13 cellular contexts compared by ENCODE assay signal in the genomic region with DNA sequence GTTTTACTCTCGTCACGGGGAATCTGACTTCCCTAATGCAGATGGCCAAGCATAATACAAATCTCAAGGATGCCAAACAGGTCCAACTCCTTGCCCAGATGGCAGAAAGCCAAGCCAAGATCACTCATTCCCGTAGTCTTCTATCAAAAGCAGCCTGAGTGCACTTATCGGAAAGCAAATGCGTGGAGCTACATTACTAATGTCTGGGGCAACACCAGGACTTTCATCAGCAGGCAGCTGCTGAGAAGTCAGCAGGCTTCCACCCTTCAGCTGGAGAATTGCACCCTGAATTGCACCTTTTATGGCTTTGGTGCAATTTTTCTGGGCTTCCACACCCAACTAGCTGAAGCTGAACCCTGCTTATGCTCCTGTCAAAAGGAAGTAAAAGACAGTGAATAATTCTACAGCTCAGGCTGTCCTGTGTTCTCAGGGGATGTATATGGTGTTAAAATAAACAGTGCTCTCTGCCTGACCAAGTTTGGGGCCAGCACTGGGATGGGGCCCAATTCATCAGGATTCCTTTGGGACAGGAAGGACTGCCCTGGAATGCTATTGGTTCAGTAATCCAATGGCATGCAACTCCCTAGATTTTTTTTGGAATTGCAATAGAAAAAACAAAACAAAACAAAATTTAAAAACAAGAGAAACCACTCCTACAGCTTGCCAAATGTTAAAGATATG.
DNase-seq lines count a peak whose midpoint lies in the region; ATAC-seq and TF ChIP-seq lines count a peak whose summit lies in the region.
"Had no signal": no experiment of that assay in that cellular context is flagged by ENCODE, and none has a peak within 500 bp of the region (broad histone marks: within the 10 kb centered on the region; RNA-seq: fewer than 3 reads in every experiment).

No MANE protein-coding gene starts in this region.

- H3K36me3 Mint-ChIP-seq in endodermal cell (ENCODE audit: low read depth) = peaks cover 63% of the 10 kb centered on the region
- H3K36me3 Mint-ChIP-seq in activated CD8-positive, alpha-beta memory T cell treated with anti-CD3 and anti-CD28 coated beads, Interleukin-2, amount 10 ng/mL, durations not matched to agents 7 days and 5 days = no peaks in the 10 kb centered on the region

- no peak overlapping the region for H3K27ac Mint-ChIP-seq in endodermal cell
- no peak overlapping the region for H3K27ac Mint-ChIP-seq in activated CD8-positive, alpha-beta memory T cell treated with anti-CD3 and anti-CD28 coated beads, Interleukin-2, amount 10 ng/mL, durations not matched to agents 7 days and 5 days
- H3K27ac Mint-ChIP-seq: activated naive CD4-positive, alpha-beta T cell treated with anti-CD3 and anti-CD28 coated beads for 36 hours had no signal

- WGBS in endodermal cell (ENCODE audit: insufficient coverage in 1 of 2, insufficient read length in 1 of 2), 2 experiments = 95% methylated on average over 4 to 5 of the region's 5 CpGs
- WGBS in aorta, 2 donors = 3 to 7% methylated on average over 5 of the region's 5 CpGs

- H3K4me1 Mint-ChIP-seq in endodermal cell = peaks cover 6% of the 10 kb centered on the region
- H3K4me1 Mint-ChIP-seq in activated CD8-positive, alpha-beta memory T cell treated with anti-CD3 and anti-CD28 coated beads, Interleukin-2, amount 10 ng/mL, durations not matched to agents 7 days and 5 days = no peaks in the 10 kb centered on the region

- H3K4me3 ChIP-seq in endodermal cell (ENCODE audit: low read length) = no peak overlapping the region
- H3K4me3 ChIP-seq in mucosa of descending colon = no peak overlapping the region
- no peak overlapping the region for H3K4me3 ChIP-seq in aorta (ENCODE audit: low read length in 2 of 2)
- H3K4me3 ChIP-seq: A549 had no signal

- no peak overlapping the region for H3K4me3 Mint-ChIP-seq in endodermal cell
- H3K4me3 Mint-ChIP-seq in activated CD8-positive, alpha-beta memory T cell treated with anti-CD3 and anti-CD28 coated beads, Interleukin-2, amount 10 ng/mL, durations not matched to agents 7 days and 5 days = no peak overlapping the region
- H3K4me3 Mint-ChIP-seq: activated naive CD4-positive, alpha-beta T cell treated with anti-CD3 and anti-CD28 coated beads for 36 hours had no signal

- no peaks in the 10 kb centered on the region for H3K4me1 ChIP-seq in endodermal cell (ENCODE audit: control insufficient read depth, insufficient read depth, low read length)
- H3K4me1 ChIP-seq in mucosa of descending colon (ENCODE audit: low read depth) = peaks cover 19% of the 10 kb centered on the region
- peaks cover 2 to 19% of the 10 kb centered on the region in 2 donors for H3K4me1 ChIP-seq in aorta (ENCODE audit: control insufficient read depth in 1 of 2, insufficient read depth in 2 of 2, low read length in 2 of 2)
- H3K4me1 ChIP-seq: A549, parathyroid adenoma had no signal

- no peaks in the 10 kb centered on the region for H3K9me3 ChIP-seq in endodermal cell (ENCODE audit: control insufficient read depth, low read length)
- H3K9me3 ChIP-seq in mucosa of descending colon = no peaks in the 10 kb centered on the region
- H3K9me3 ChIP-seq in aorta (ENCODE audit: control insufficient read depth, low read length) = no peaks in the 10 kb centered on the region
- H3K9me3 ChIP-seq: A549 had no signal

- no peaks in the 10 kb centered on the region for H3K27me3 Mint-ChIP-seq in endodermal cell (ENCODE audit: insufficient read depth)
- H3K27me3 Mint-ChIP-seq in activated CD8-positive, alpha-beta memory T cell treated with anti-CD3 and anti-CD28 coated beads, Interleukin-2, amount 10 ng/mL, durations not matched to agents 7 days and 5 days = no peaks in the 10 kb centered on the region

- ATAC-seq in mucosa of descending colon (peak; percentile 95), aorta (ENCODE audit: low FRiP score) (peak; percentile 86), HG03442 (IDR thresholded peaks at IDR 0.05; ENCODE audit: unreplicated experiment) (no peak), GM21360 (IDR thresholded peaks at IDR 0.05; ENCODE audit: unreplicated experiment) (no peak)
- no peak for ATAC-seq in activated CD8-positive, alpha-beta memory T cell treated with anti-CD3 and anti-CD28 coated beads, Interleukin-2, amount 10 ng/mL, durations not matched to agents 7 days and 5 days
- ATAC-seq: A549 had no signal

- no peaks in the 10 kb centered on the region for H3K9me3 Mint-ChIP-seq in endodermal cell
- no peaks in the 10 kb centered on the region for H3K9me3 Mint-ChIP-seq in activated CD8-positive, alpha-beta memory T cell treated with anti-CD3 and anti-CD28 coated beads, Interleukin-2, amount 10 ng/mL, durations not matched to agents 7 days and 5 days (ENCODE audit: low read depth)
- H3K9me3 Mint-ChIP-seq: activated naive CD4-positive, alpha-beta T cell treated with anti-CD3 and anti-CD28 coated beads for 36 hours had no signal

- H3K27ac ChIP-seq in endodermal cell (ENCODE audit: low read depth, low read length) (peak overlapping the region; percentile 42), aorta (ENCODE audit: low read depth in 1 of 2, low read length in 2 of 2) (peak overlapping the region; percentile 94 to 97)
- H3K27ac ChIP-seq: A549, parathyroid adenoma had no signal

- H3K9ac ChIP-seq in endodermal cell (ENCODE audit: extremely low read depth, low read length, poor library complexity, severe bottlenecking) = no peak overlapping the region
- H3K9ac ChIP-seq: parathyroid adenoma had no signal

- intact Hi-C loops in mucosa of descending colon (cut with DNase I, micrococcal nuclease) = no loop called here
- intact Hi-C loops in aorta (cut with DNase I) = loop anchor here in 1 of 2 donors (5.0 kb wide), 1 partner anchor 35 kb away; no protein-coding TSS in a partner anchor

- CTCF ChIA-PET in activated CD8-positive, alpha-beta memory T cell treated with anti-CD3 and anti-CD28 coated beads, Interleukin-2, amount 10 ng/mL, durations not matched to agents 7 days and 5 days (lab: Charles Lee) = no interaction called here

- peak; percentile 3 for DNase-seq in NCI-H2171 treated with DMSO at 0.1 percent for 48 hours (lab: John Stamatoyannopoulos, UW)
- DNase-seq in NCI-H2171 (lab: John Stamatoyannopoulos, UW) = no peak
- no peak for DNase-seq in endodermal cell
- peak in 2 of 3 donors; percentile 52 to 81 for DNase-seq in mucosa of descending colon
- peak; percentile 76 to 84 for DNase-seq in aorta
- no peak for DNase-seq in activated CD8-positive, alpha-beta memory T cell treated with anti-CD3 and anti-CD28 coated beads, Interleukin-2, amount 10 ng/mL, durations not matched to agents 7 days and 5 days
- DNase-seq: activated naive CD4-positive, alpha-beta T cell treated with anti-CD3 and anti-CD28 coated beads for 36 hours; NCI-H748 treated with DMSO at 0.1 percent for 48 hours; stimulated activated naive CD4-positive, alpha-beta T cell treated with Interleukin-2 at 50 U/mL for 16 hours had no signal

- TF ChIP-seq CTCF in endodermal cell (conservative IDR thresholded peaks at IDR 0.05) (no peak), mucosa of descending colon (IDR thresholded peaks at IDR 0.05) (no peak)

- H3K36me3 ChIP-seq in endodermal cell (ENCODE audit: control insufficient read depth, insufficient read depth, low read length) (peaks cover 54% of the 10 kb centered on the region), mucosa of descending colon (ENCODE audit: low read depth) (no peaks in the 10 kb centered on the region), aorta (ENCODE audit: control insufficient read depth in 1 of 2, insufficient read depth in 2 of 2, low read length in 1 of 2) (peaks cover 0 to 1% of the 10 kb centered on the region in 2 donors)

- H3K27me3 ChIP-seq in endodermal cell (ENCODE audit: control insufficient read depth, insufficient read depth, low read length, poor library complexity, severe bottlenecking) = no peaks in the 10 kb centered on the region
- no peaks in the 10 kb centered on the region for H3K27me3 ChIP-seq in aorta (ENCODE audit: control insufficient read depth in 1 of 2, insufficient read depth in 2 of 2, low read length in 1 of 2)

Comparison
In these comparisons a context has a peak if more than half of its experiments do, and no peak if none do; other contexts are left out.
1. DNase-seq: peak in NCI-H2171 treated with DMSO at 0.1 percent for 48 hours (single experiment), mucosa of descending colon (2 of 3) and aorta (2 of 2); none in NCI-H2171 (single experiment), endodermal cell (single experiment) and activated CD8-positive, alpha-beta memory T cell treated with anti-CD3 and anti-CD28 coated beads, Interleukin-2, amount 10 ng/mL, durations not matched to agents 7 days and 5 days (single experiment).
2. ATAC-seq: peak in mucosa of descending colon (single experiment) and aorta (single experiment); none in HG03442 (single experiment), GM21360 (single experiment) and activated CD8-positive, alpha-beta memory T cell treated with anti-CD3 and anti-CD28 coated beads, Interleukin-2, amount 10 ng/mL, durations not matched to agents 7 days and 5 days (single experiment).